In the genomic region with DNA sequence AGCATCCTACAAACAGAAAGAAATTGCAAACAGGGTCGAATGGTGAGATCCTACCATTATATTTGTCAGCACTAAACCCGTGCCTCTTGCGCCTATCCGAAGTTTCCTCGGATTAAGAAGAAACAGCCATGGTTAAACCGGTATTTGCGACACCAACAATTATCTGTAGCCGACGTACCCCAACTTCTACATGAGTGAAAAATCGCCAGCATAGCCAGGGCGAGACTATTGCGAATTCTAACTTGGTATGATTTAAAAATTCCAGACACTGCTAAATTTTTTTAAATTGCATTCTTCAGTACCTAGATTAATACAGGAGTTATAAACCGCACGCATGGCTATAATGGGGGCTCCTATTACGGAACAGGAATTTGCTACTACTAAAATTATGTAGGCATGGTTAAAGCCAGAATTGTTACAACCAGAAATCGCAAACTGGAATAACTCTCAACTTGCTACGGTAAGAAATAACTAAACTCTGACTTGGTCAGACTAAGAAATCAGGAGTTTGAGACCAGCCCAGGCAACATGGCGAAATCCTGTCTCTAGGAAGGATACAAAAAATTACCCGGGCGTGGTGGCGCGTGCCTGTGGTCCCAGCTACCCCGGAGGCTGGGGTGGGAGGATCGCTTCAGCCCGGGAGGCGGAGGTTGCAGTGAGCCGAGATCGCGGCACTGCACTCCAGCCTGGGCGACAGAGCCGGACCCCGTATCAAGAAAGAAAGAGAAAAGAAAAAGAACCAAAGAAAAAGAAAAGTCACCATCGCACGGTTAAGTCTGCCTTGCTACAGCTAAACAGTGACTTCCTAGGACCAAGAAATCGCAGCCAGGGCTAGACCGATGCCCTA, we compare ENCODE assay signal across 1 cellular context.
TF ChIP-seq lines count a peak whose summit lies in the region.

No MANE protein-coding gene starts in this region.

TF ChIP-seq in K562, 482 proteins besides CTCF, POLR2A, EP300 and RAD21 (continued from another document and continues in another):
- TF ChIP-seq, protein P1, sequence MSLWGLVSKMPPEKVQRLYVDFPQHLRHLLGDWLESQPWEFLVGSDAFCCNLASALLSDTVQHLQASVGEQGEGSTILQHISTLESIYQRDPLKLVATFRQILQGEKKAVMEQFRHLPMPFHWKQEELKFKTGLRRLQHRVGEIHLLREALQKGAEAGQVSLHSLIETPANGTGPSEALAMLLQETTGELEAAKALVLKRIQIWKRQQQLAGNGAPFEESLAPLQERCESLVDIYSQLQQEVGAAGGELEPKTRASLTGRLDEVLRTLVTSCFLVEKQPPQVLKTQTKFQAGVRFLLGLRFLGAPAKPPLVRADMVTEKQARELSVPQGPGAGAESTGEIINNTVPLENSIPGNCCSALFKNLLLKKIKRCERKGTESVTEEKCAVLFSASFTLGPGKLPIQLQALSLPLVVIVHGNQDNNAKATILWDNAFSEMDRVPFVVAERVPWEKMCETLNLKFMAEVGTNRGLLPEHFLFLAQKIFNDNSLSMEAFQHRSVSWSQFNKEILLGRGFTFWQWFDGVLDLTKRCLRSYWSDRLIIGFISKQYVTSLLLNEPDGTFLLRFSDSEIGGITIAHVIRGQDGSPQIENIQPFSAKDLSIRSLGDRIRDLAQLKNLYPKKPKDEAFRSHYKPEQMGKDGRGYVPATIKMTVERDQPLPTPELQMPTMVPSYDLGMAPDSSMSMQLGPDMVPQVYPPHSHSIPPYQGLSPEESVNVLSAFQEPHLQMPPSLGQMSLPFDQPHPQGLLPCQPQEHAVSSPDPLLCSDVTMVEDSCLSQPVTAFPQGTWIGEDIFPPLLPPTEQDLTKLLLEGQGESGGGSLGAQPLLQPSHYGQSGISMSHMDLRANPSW (CRISPR knock-in tag; IDR thresholded peaks at IDR 0.05): no peak
- 0 out of 2 replicates have a peak, but pooled peaks have one; percentile 18 for TF ChIP-seq TAF7 (tag; IDR thresholded peaks at IDR 0.05)
- TF ChIP-seq NR2F6 (CRISPR knock-in tag; IDR thresholded peaks at IDR 0.05): no peak
- no peak; the same call in none of the 2 replicates for TF ChIP-seq SP1 (CRISPR knock-in tag; IDR thresholded peaks at IDR 0.05)
- 0 out of 2 replicates have a peak, but pooled peaks have one; percentile 16 for TF ChIP-seq SMARCA5 (IDR thresholded peaks at IDR 0.05)
- TF ChIP-seq, protein P2, sequence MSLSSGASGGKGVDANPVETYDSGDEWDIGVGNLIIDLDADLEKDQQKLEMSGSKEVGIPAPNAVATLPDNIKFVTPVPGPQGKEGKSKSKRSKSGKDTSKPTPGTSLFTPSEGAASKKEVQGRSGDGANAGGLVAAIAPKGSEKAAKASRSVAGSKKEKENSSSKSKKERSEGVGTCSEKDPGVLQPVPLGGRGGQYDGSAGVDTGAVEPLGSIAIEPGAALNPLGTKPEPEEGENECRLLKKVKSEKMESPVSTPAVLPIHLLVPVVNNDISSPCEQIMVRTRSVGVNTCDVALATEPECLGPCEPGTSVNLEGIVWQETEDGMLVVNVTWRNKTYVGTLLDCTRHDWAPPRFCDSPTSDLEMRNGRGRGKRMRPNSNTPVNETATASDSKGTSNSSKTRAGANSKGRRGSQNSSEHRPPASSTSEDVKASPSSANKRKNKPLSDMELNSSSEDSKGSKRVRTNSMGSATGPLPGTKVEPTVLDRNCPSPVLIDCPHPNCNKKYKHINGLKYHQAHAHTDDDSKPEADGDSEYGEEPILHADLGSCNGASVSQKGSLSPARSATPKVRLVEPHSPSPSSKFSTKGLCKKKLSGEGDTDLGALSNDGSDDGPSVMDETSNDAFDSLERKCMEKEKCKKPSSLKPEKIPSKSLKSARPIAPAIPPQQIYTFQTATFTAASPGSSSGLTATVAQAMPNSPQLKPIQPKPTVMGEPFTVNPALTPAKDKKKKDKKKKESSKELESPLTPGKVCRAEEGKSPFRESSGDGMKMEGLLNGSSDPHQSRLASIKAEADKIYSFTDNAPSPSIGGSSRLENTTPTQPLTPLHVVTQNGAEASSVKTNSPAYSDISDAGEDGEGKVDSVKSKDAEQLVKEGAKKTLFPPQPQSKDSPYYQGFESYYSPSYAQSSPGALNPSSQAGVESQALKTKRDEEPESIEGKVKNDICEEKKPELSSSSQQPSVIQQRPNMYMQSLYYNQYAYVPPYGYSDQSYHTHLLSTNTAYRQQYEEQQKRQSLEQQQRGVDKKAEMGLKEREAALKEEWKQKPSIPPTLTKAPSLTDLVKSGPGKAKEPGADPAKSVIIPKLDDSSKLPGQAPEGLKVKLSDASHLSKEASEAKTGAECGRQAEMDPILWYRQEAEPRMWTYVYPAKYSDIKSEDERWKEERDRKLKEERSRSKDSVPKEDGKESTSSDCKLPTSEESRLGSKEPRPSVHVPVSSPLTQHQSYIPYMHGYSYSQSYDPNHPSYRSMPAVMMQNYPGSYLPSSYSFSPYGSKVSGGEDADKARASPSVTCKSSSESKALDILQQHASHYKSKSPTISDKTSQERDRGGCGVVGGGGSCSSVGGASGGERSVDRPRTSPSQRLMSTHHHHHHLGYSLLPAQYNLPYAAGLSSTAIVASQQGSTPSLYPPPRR (CRISPR knock-in tag; IDR thresholded peaks at IDR 0.05; ENCODE audit: borderline replicate concordance): no peak
- TF ChIP-seq ZNF217 (CRISPR knock-in tag; IDR thresholded peaks at IDR 0.05): no peak
- TF ChIP-seq ZSCAN29 (IDR thresholded peaks at IDR 0.05): peak; percentile 81
- TF ChIP-seq ZNF583 (CRISPR knock-in tag; IDR thresholded peaks at IDR 0.05): no peak
- no peak for TF ChIP-seq NCOR1 (IDR thresholded peaks at IDR 0.05)
- TF ChIP-seq, protein P3, sequence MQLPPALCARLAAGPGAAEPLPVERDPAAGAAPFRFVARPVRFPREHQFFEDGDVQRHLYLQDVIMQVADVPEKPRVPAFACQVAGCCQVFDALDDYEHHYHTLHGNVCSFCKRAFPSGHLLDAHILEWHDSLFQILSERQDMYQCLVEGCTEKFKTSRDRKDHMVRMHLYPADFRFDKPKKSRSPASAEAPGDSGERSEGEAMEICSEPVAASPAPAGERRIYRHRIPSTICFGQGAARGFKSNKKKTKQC (CRISPR knock-in tag; IDR thresholded peaks at IDR 0.05): 0 out of 2 replicates have a peak, but pooled peaks have one; percentile 67
- TF ChIP-seq TSC22D4 (tag; IDR thresholded peaks at IDR 0.05): peak; percentile 23; the same call in 1 of the 2 replicates
- no peak for TF ChIP-seq CEBPB (tag; IDR thresholded peaks at IDR 0.05)
- no peak for TF ChIP-seq ZKSCAN3 (CRISPR knock-in tag; IDR thresholded peaks at IDR 0.05)
- no peak for TF ChIP-seq RBM17 (IDR thresholded peaks at IDR 0.05; ENCODE audit: borderline replicate concordance, low read depth, low read length)
- TF ChIP-seq, protein P4, sequence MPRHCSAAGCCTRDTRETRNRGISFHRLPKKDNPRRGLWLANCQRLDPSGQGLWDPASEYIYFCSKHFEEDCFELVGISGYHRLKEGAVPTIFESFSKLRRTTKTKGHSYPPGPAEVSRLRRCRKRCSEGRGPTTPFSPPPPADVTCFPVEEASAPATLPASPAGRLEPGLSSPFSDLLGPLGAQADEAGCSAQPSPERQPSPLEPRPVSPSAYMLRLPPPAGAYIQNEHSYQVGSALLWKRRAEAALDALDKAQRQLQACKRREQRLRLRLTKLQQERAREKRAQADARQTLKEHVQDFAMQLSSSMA (CRISPR knock-in tag; IDR thresholded peaks at IDR 0.05): no peak
- TF ChIP-seq, protein P5, sequence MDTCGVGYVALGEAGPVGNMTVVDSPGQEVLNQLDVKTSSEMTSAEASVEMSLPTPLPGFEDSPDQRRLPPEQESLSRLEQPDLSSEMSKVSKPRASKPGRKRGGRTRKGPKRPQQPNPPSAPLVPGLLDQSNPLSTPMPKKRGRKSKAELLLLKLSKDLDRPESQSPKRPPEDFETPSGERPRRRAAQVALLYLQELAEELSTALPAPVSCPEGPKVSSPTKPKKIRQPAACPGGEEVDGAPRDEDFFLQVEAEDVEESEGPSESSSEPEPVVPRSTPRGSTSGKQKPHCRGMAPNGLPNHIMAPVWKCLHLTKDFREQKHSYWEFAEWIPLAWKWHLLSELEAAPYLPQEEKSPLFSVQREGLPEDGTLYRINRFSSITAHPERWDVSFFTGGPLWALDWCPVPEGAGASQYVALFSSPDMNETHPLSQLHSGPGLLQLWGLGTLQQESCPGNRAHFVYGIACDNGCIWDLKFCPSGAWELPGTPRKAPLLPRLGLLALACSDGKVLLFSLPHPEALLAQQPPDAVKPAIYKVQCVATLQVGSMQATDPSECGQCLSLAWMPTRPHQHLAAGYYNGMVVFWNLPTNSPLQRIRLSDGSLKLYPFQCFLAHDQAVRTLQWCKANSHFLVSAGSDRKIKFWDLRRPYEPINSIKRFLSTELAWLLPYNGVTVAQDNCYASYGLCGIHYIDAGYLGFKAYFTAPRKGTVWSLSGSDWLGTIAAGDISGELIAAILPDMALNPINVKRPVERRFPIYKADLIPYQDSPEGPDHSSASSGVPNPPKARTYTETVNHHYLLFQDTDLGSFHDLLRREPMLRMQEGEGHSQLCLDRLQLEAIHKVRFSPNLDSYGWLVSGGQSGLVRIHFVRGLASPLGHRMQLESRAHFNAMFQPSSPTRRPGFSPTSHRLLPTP (IDR thresholded peaks at IDR 0.05; ENCODE audit: borderline replicate concordance, extremely low read depth, insufficient read length): no peak
- no peak for TF ChIP-seq ATF7 (IDR thresholded peaks at IDR 0.05)
- no peak for TF ChIP-seq NR2C1 (IDR thresholded peaks at IDR 0.05)
- no peak for TF ChIP-seq NR2C1 (tag; IDR thresholded peaks at IDR 0.05)
- TF ChIP-seq COPS2 (conservative IDR thresholded peaks at IDR 0.05): no peak
- TF ChIP-seq BHLHE40 (IDR thresholded peaks at IDR 0.05; ENCODE audit: low read length): peak; percentile 42; the same call in 1 of the 2 replicates
- TF ChIP-seq NR2C2 (CRISPR knock-in tag; IDR thresholded peaks at IDR 0.05): no peak
- no peak for TF ChIP-seq NR2C2 (tag; IDR thresholded peaks at IDR 0.05)
- TF ChIP-seq NEUROD1 (IDR thresholded peaks at IDR 0.05; ENCODE audit: borderline replicate concordance, low read depth, low read length, partially characterized antibody): peak; percentile 13
- TF ChIP-seq EHMT2 (IDR thresholded peaks at IDR 0.05): no peak
- no peak for TF ChIP-seq NONO (IDR thresholded peaks at IDR 0.05; ENCODE audit: low read depth in 2 of 2, low read length in 1 of 2)
- no peak; the same call in 1 of the 2 replicates for TF ChIP-seq NCOA1 (IDR thresholded peaks at IDR 0.05; ENCODE audit: low read depth)
- TF ChIP-seq, protein P6, sequence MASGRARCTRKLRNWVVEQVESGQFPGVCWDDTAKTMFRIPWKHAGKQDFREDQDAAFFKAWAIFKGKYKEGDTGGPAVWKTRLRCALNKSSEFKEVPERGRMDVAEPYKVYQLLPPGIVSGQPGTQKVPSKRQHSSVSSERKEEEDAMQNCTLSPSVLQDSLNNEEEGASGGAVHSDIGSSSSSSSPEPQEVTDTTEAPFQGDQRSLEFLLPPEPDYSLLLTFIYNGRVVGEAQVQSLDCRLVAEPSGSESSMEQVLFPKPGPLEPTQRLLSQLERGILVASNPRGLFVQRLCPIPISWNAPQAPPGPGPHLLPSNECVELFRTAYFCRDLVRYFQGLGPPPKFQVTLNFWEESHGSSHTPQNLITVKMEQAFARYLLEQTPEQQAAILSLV (tag; IDR thresholded peaks at IDR 0.05): 0 out of 2 replicates have a peak, but pooled peaks have one; percentile 22
- no peak for TF ChIP-seq RBBP5 (IDR thresholded peaks at IDR 0.05; ENCODE audit: borderline replicate concordance, insufficient read depth, low read length, poor library complexity, severe bottlenecking)
- no peak for TF ChIP-seq FOXK2 (conservative IDR thresholded peaks at IDR 0.05 in 1 of 2, IDR thresholded peaks at IDR 0.05 in 1 of 2; ENCODE audit: low read depth in 2 of 2)
- TF ChIP-seq, protein P7, sequence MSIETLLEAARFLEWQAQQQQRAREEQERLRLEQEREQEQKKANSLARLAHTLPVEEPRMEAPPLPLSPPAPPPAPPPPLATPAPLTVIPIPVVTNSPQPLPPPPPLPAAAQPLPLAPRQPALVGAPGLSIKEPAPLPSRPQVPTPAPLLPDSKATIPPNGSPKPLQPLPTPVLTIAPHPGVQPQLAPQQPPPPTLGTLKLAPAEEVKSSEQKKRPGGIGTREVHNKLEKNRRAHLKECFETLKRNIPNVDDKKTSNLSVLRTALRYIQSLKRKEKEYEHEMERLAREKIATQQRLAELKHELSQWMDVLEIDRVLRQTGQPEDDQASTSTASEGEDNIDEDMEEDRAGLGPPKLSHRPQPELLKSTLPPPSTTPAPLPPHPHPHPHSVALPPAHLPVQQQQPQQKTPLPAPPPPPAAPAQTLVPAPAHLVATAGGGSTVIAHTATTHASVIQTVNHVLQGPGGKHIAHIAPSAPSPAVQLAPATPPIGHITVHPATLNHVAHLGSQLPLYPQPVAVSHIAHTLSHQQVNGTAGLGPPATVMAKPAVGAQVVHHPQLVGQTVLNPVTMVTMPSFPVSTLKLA (conservative IDR thresholded peaks at IDR 0.05): no peak
- no peak for TF ChIP-seq HMGN3 (IDR thresholded peaks at IDR 0.05; ENCODE audit: borderline replicate concordance, extremely low read depth, insufficient read length, low read depth, low read length)
- no peak for TF ChIP-seq KAT2B (IDR thresholded peaks at IDR 0.05; ENCODE audit: low read depth, low read length)
- no peak for TF ChIP-seq CBFB (CRISPR knock-in tag; IDR thresholded peaks at IDR 0.05)
- TF ChIP-seq TRIM28 (IDR thresholded peaks at IDR 0.05): no peak
- no peak; the same call in 1 of the 2 replicates for TF ChIP-seq FOXJ2 (tag; IDR thresholded peaks at IDR 0.05)
- TF ChIP-seq ZC3H11A (IDR thresholded peaks at IDR 0.05; ENCODE audit: low read depth, low read length): no peak
- TF ChIP-seq PHF8 (IDR thresholded peaks at IDR 0.05; ENCODE audit: borderline replicate concordance, low read length): no peak
- TF ChIP-seq PHB (CRISPR knock-in tag; IDR thresholded peaks at IDR 0.05): no peak
- TF ChIP-seq LEF1 (IDR thresholded peaks at IDR 0.05): no peak
- no peak for TF ChIP-seq SLC30A9 (CRISPR knock-in tag; IDR thresholded peaks at IDR 0.05)
- no peak for TF ChIP-seq KLF10 (CRISPR knock-in tag; IDR thresholded peaks at IDR 0.05)
- TF ChIP-seq, protein P8, sequence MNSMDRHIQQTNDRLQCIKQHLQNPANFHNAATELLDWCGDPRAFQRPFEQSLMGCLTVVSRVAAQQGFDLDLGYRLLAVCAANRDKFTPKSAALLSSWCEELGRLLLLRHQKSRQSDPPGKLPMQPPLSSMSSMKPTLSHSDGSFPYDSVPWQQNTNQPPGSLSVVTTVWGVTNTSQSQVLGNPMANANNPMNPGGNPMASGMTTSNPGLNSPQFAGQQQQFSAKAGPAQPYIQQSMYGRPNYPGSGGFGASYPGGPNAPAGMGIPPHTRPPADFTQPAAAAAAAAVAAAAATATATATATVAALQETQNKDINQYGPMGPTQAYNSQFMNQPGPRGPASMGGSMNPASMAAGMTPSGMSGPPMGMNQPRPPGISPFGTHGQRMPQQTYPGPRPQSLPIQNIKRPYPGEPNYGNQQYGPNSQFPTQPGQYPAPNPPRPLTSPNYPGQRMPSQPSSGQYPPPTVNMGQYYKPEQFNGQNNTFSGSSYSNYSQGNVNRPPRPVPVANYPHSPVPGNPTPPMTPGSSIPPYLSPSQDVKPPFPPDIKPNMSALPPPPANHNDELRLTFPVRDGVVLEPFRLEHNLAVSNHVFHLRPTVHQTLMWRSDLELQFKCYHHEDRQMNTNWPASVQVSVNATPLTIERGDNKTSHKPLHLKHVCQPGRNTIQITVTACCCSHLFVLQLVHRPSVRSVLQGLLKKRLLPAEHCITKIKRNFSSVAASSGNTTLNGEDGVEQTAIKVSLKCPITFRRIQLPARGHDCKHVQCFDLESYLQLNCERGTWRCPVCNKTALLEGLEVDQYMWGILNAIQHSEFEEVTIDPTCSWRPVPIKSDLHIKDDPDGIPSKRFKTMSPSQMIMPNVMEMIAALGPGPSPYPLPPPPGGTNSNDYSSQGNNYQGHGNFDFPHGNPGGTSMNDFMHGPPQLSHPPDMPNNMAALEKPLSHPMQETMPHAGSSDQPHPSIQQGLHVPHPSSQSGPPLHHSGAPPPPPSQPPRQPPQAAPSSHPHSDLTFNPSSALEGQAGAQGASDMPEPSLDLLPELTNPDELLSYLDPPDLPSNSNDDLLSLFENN (IDR thresholded peaks at IDR 0.05; ENCODE audit: low read depth in 2 of 2, low read length in 2 of 2): no peak
- no peak for TF ChIP-seq HNRNPK (IDR thresholded peaks at IDR 0.05; ENCODE audit: low read depth, low read length, poor library complexity, severe bottlenecking)
- no peak for TF ChIP-seq U2AF2 (optimal IDR thresholded peaks at IDR 0.05; ENCODE audit: low read depth, low read length)
